Comparison of ENCODE assay signal across 8 cellular contexts in the genomic region with DNA sequence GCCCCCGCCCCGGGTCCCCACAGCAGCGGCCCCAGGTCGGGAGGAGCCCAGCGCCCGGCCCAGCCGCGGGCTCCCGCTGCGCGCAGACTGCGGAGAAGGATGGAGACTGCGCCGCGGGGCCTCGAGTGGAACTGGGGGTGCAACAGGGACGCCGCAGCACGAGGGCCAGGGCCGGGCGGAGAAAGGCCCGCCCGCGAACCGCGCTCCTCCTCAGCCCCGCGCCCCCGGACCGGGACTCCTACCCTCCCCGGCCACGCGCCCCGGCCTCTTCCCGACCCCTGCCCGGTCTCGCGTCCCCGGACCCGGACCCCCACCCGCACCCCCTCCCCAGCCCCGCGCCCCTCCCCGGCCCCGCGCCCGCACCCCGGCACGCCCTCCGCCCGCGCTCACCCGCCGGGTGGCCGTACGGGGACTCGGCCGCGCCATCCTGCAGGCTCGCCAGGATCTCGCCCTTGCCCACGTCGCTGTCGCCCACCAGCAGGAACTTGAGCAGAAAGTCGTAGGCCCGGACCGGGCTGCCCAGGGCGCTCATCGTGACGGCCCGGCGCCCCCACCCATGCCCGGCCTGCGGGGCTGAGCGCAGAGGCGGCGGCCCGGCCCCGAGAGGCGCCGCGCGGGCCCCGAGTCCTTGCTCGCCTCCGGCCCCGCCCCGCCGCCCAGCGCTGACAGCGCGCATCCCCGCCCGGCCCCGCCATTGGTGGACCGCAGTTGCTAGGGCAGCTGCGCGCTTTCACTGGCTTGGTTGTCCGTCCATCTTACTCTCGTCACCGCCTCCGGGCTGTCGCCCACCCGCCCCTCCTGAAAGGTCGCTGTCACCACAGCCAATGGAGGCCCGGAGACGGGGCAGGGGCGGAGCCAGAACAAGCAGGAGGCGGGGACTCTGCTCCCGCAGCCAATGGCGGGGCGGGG. TPM values are rescaled to one million over a fixed set of nuclear protein-coding genes. Genes with fewer than 3 reads are reported as not detected.
A peak's percentile ranks its signal among the peaks of the same experiment; 100 is the strongest.
DNase-seq lines count a peak whose midpoint lies in the region; ATAC-seq, FAIRE-seq and TF ChIP-seq lines count a peak whose summit lies in the region.

A gene with protein sequence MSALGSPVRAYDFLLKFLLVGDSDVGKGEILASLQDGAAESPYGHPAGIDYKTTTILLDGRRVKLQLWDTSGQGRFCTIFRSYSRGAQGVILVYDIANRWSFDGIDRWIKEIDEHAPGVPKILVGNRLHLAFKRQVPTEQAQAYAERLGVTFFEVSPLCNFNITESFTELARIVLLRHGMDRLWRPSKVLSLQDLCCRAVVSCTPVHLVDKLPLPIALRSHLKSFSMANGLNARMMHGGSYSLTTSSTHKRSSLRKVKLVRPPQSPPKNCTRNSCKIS (minus strand): TSS at position 634 of the 909 bp plus-strand sequence. CDS start 102 bp downstream, at position 532.

- H3K27ac ChIP-seq in duodenal mucosa (ENCODE audit: low read depth, low read length) = peak within 1 kb of the TSS; percentile 56
- no peak within 1 kb of the TSS for H3K27ac ChIP-seq in HepG2 (ENCODE audit: extremely low read length, insufficient read depth, low read length)

- TF ChIP-seq CTCF in HepG2 (CRISPR knock-in tag; IDR thresholded peaks at IDR 0.05) = no peak; the same call in 1 of the 2 replicates

- H3K36me3 ChIP-seq in duodenal mucosa (ENCODE audit: control insufficient read depth in 1 of 2, insufficient read depth in 2 of 2, low read length in 2 of 2) (no peaks in the 10 kb centered on the region), HepG2 (replicated peaks in 1 of 2; ENCODE audit: control insufficient read depth in 1 of 2, insufficient read depth in 2 of 2, low read length in 2 of 2) (no peaks in the 10 kb centered on the region)

- TF ChIP-seq RAD21 in HepG2 (CRISPR knock-in tag; IDR thresholded peaks at IDR 0.05) = no peak

- peaks cover 8% of the 10 kb centered on the region for H3K4me1 Mint-ChIP-seq in activated CD4-positive, alpha-beta memory T cell treated with anti-CD3 and anti-CD28 coated beads for 36 hours (ENCODE audit: low read depth)

- no TSS peak for BruUV-seq in HepG2 (replicated peaks; lab: Mats Ljungman, UMichigan)

- H3K9me3 ChIP-seq in duodenal mucosa (ENCODE audit: control insufficient read depth in 1 of 2, low read length in 2 of 2) (no peaks in the 10 kb centered on the region), HepG2 (ENCODE audit: low read length) (peaks cover 15% of the 10 kb centered on the region)

- DNase-seq in CD1c-positive myeloid dendritic cell (ENCODE audit: extremely low spot score) (peak; percentile 99), NCI-H69 (lab: John Stamatoyannopoulos, UW) (peak; percentile 99), HepG2 (ENCODE audit: low spot score) (peak; percentile 96)
- DNase-seq in activated CD4-positive, alpha-beta memory T cell treated with anti-CD3 and anti-CD28 coated beads for 36 hours = peak; percentile 99
- peak; percentile 99 for DNase-seq in stimulated activated CD4-positive, alpha-beta T cell treated with anti-CD3 and anti-CD28 coated beads, Interleukin-2, amount 100 ng/mL, for 4 hours (ENCODE audit: low read depth)

- H3K4me1 ChIP-seq in duodenal mucosa (ENCODE audit: control insufficient read depth in 1 of 2, insufficient read depth in 2 of 2, low read length in 2 of 2) (peaks cover 26 to 33% of the 10 kb centered on the region in 2 donors), HepG2 (ENCODE audit: insufficient read depth, low read length) (peaks cover 54% of the 10 kb centered on the region)

- intact Hi-C loops in activated CD4-positive, alpha-beta memory T cell treated with anti-CD3 and anti-CD28 coated beads for 36 hours (cut with micrococcal nuclease) = loop anchor here (1.0 to 5.0 kb wide), 3 partner anchors 18 to 53 kb away; partner anchors contain the start of genes FN3KRP and WDR45B
- intact Hi-C loops in HepG2 (cut with micrococcal nuclease; ENCODE audit: unreplicated experiment) = no loop called here

- in situ Hi-C loops in HepG2 (cut with HindIII; ENCODE audit: extremely low pct_ligation_motif_present, low pct_unique_long_range_greater_than_20kb) = no loop called here

- H3K27me3 Mint-ChIP-seq in activated CD4-positive, alpha-beta memory T cell treated with anti-CD3 and anti-CD28 coated beads for 36 hours = no peaks in the 10 kb centered on the region

- H3K4me3 Mint-ChIP-seq in activated CD4-positive, alpha-beta memory T cell treated with anti-CD3 and anti-CD28 coated beads for 36 hours = peak within 1 kb of the TSS; percentile 71

- peak; percentile 95 for ATAC-seq in GM19395 (IDR thresholded peaks at IDR 0.05; ENCODE audit: unreplicated experiment)
- peak; percentile 95 for ATAC-seq in HG03521 (IDR thresholded peaks at IDR 0.05; ENCODE audit: unreplicated experiment)
- peak; percentile 92 for ATAC-seq in HepG2

- H3K9ac ChIP-seq in duodenal mucosa (ENCODE audit: low read depth in 1 of 2, low read length in 2 of 2) = peak within 1 kb of the TSS; percentile 33 to 79
- H3K9ac ChIP-seq in HepG2 (ENCODE audit: insufficient read depth, low read depth, low read length) = peak within 1 kb of the TSS; percentile 60

- 0% methylated on average over 4 of the region's 112 CpGs for WGBS in HepG2 (ENCODE audit: low lambda C conversion rate)

- no peak within 1 kb of the TSS for H2AFZ ChIP-seq in HepG2 (ENCODE audit: low read length)

- TF ChIP-seq EP300 in HepG2 (IDR thresholded peaks at IDR 0.05; ENCODE audit: low read depth in 2 of 2, low read length in 2 of 2) (peak in 1 of 2 experiments; percentile 59; a peak in 2 of 4 replicates), HepG2 (CRISPR knock-in tag; IDR thresholded peaks at IDR 0.05; ENCODE audit: borderline replicate concordance) (no peak)

- H3K9me3 Mint-ChIP-seq in activated CD4-positive, alpha-beta memory T cell treated with anti-CD3 and anti-CD28 coated beads for 36 hours = peaks cover 14% of the 10 kb centered on the region

- H3K4me2 ChIP-seq in HepG2 (ENCODE audit: low read depth, low read length) = peak within 1 kb of the TSS; percentile 90

- no peak for TF ChIP-seq POLR2A in HepG2 (IDR thresholded peaks at IDR 0.05; ENCODE audit: insufficient read depth in 1 of 2, low read depth in 2 of 2, low read length in 2 of 2)

- CTCF ChIA-PET in activated CD4-positive, alpha-beta memory T cell treated with anti-CD3 and anti-CD28 coated beads for 36 hours (lab: Charles Lee) = no interaction called here
- CTCF ChIA-PET in HepG2 (lab: Yijun Ruan, JAX; ENCODE audit: low intra/inter-chr PET ratio, low total read pairs) = no interaction called here

- POLR2A ChIA-PET in activated CD4-positive, alpha-beta memory T cell treated with anti-CD3 and anti-CD28 coated beads for 36 hours (lab: Charles Lee) = no interaction called here
- POLR2A ChIA-PET in HepG2 (lab: Yijun Ruan, JAX) = interaction anchor here (0.6 to 0.8 kb wide), 2 partner anchors 10 to 48 kb away, joined by 3 read pairs; no protein-coding TSS in a partner anchor

- H3K36me3 Mint-ChIP-seq in activated CD4-positive, alpha-beta memory T cell treated with anti-CD3 and anti-CD28 coated beads for 36 hours = peaks cover 8% of the 10 kb centered on the region

- peak within 1 kb of the TSS; percentile 76 to 84 for H3K4me3 ChIP-seq in duodenal mucosa (ENCODE audit: low read depth in 1 of 2, low read length in 2 of 2)
- H3K4me3 ChIP-seq in HepG2 (replicated peaks in 1 of 3; ENCODE audit: insufficient read depth in 1 of 3, low read depth in 2 of 3, low read length in 3 of 3) = peak within 1 kb of the TSS; percentile 64 to 85 (median 82)

- H4K20me1 ChIP-seq in HepG2 (ENCODE audit: insufficient read depth, low read length) = no peaks in the 10 kb centered on the region

- H3K27ac Mint-ChIP-seq in activated CD4-positive, alpha-beta memory T cell treated with anti-CD3 and anti-CD28 coated beads for 36 hours = no peak within 1 kb of the TSS

- peak; percentile 91 for FAIRE-seq in HepG2 (lab: Jason Lieb, UNC)

- H3K79me2 ChIP-seq in HepG2 (ENCODE audit: insufficient read depth, low read length) = no peaks in the 10 kb centered on the region

- H3K27me3 ChIP-seq in duodenal mucosa (ENCODE audit: control insufficient read depth in 1 of 2, insufficient read depth in 2 of 2, low read length in 2 of 2) = no peaks in the 10 kb centered on the region
- H3K27me3 ChIP-seq in HepG2 (ENCODE audit: control insufficient read depth in 1 of 2, insufficient read depth in 2 of 2, low read length in 2 of 2) = peaks cover 0 to 11% of the 10 kb centered on the region in 2 experiments; a peak in 1 of 5 replicates

TF ChIP-seq in HepG2, 621 proteins besides CTCF, POLR2A, EP300 and RAD21 (continues in another document):
- TF ChIP-seq NFRKB (IDR thresholded peaks at IDR 0.05) (no peak), PHF21A (CRISPR knock-in tag; IDR thresholded peaks at IDR 0.05) (no peak), CHCHD3 (CRISPR knock-in tag; IDR thresholded peaks at IDR 0.05) (no peak), RBFOX2 (IDR thresholded peaks at IDR 0.05; ENCODE audit: low read depth, low read length) (peak; percentile 40; the same call in 1 of the 2 replicates), MLLT10 (CRISPR knock-in tag; IDR thresholded peaks at IDR 0.05) (no peak)

RNA-seq across cellular contexts. Expression of the gene that starts here (rescaled TPM):
- total RNA-seq in activated CD4-positive, alpha-beta memory T cell treated with anti-CD3 and anti-CD28 coated beads for 36 hours = 1 to 10 TPM; 1.4 to 1.9 TPM
- total RNA-seq in HepG2 (2016; rRNA removed; fragmentation: Illumina TruSeq; extraction: Trizol) = 4.4 and 6.2 TPM in 2 replicates
- 8.6 and 11.9 TPM in 2 replicates for total RNA-seq in HepG2 (2016; cell fraction: cytosol; rRNA removed; fragmentation: Illumina TruSeq; extraction: Trizol; ENCODE audit: low read depth)
- 6.2 and 7.4 TPM in 2 replicates for total RNA-seq in HepG2 (2016; cell fraction: insoluble cytoplasmic fraction; rRNA removed; fragmentation: Illumina TruSeq; extraction: Trizol)
- total RNA-seq in HepG2 (2016; cell fraction: membrane; rRNA removed; fragmentation: Illumina TruSeq; extraction: Trizol) = 18.5 and 22.6 TPM in 2 replicates
- total RNA-seq in HepG2 (2016; cell fraction: nucleus; rRNA removed; fragmentation: Illumina TruSeq; extraction: Trizol) = 3.7 TPM in 2 replicates
- 6.5 and 7.2 TPM in 2 replicates for polyA plus RNA-seq in HepG2 (2011; rRNA removed)
- polyA plus RNA-seq in HepG2 (2011; cell fraction: cytosol; rRNA removed) = 5.7 and 9.9 TPM in 2 replicates
- 10.8 and 12.6 TPM in 2 replicates for polyA plus RNA-seq in HepG2 (2011; cell fraction: nucleus; rRNA removed)
- 6.2 and 7.3 TPM in 2 replicates for polyA plus RNA-seq in HepG2 (2012)
- 25.0 and 26.7 TPM in 2 replicates for polyA plus RNA-seq in HepG2 (2016; cell fraction: cytosol; fragmentation: Illumina TruSeq; extraction: Trizol; ENCODE audit: low read depth)
- polyA plus RNA-seq in HepG2 (2016; cell fraction: insoluble cytoplasmic fraction; fragmentation: Illumina TruSeq; extraction: Trizol; ENCODE audit: low read depth) = 7.0 and 7.6 TPM in 2 replicates
- 27.5 and 28.9 TPM in 2 replicates for polyA plus RNA-seq in HepG2 (2016; cell fraction: membrane; fragmentation: Illumina TruSeq; extraction: Trizol; ENCODE audit: low read depth)
- polyA plus RNA-seq in HepG2 (2016; cell fraction: nucleus; fragmentation: Illumina TruSeq; extraction: Trizol; ENCODE audit: insufficient read depth, low read depth) = 8.7 and 12.0 TPM in 2 replicates
- 3.1 and 8.9 TPM in 2 replicates for polyA minus RNA-seq in HepG2 (2011; rRNA and poly(A)+ RNA removed; ENCODE audit: low replicate concordance)
- polyA minus RNA-seq in HepG2 (2011; cell fraction: cytosol; rRNA and poly(A)+ RNA removed) = 1.4 and 3.2 TPM in 2 replicates
- 2.7 TPM in 2 replicates for polyA minus RNA-seq in HepG2 (2011; cell fraction: nucleus; rRNA and poly(A)+ RNA removed)
